ENCODE assay signal across 8 cellular contexts in the genomic region with DNA sequence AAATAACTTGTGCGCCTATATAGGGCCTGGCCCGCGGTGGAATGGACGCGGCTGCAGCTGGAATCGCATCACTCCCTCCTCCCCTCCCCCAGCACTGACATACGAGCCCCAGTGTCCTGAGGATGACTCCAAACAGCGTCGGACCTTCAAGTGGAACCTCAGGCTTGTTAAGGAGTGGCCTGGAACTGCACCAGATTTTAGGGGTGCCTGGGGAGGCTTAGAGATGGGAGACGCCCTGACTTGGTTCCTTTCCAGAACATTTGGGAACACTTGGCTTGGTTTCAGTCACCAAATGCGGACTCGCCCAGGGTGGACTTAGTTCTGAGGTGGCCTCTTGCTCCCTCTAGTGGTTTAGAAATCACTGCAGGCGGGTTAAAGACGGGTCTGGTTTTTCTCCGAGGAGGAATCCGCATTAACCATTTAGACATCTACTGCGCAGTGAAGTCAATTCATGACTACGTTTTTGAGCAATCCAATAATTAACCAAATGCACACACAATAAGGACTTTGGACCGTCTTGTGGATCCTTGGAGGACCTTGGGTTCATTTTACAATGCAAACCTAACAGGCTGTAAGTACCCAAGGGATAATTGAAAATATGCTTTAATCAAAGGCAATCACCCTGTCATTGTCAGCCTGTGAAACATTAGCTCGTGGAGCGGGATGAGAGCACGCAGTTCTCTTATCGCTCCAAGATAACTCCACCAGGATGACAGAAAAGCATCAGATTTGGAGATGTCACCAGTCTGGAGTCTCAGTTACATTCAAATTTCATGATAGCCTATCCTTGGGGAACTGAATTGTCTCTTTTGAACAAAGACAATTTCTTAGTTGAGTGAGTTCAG. TPM values are rescaled to one million over a fixed set of nuclear protein-coding genes. Genes with fewer than 3 reads are reported as not detected.
DNase-seq lines count a peak whose midpoint lies in the region; ATAC-seq and TF ChIP-seq lines count a peak whose summit lies in the region.

No MANE protein-coding gene starts in this region.

- 4% methylated on average over 23 of the region's 23 CpGs for WGBS in thymus

- H3K36me3 Mint-ChIP-seq in activated T-helper 2 cell treated with anti-CD3 and anti-CD28 coated beads, Interferon-gamma antibody, Interleukin-2, Interleukin-4, amounts not matched to agents 10 μg/mL and 5 μg/mL and 100 μg/mL, durations not matched to agents 14 hours and 24 hours and 36 hours (ENCODE audit: low read depth), result no peaks in the 10 kb centered on the region
- no peaks in the 10 kb centered on the region for H3K36me3 Mint-ChIP-seq in naive thymus-derived CD8-positive, alpha-beta T cell

- POLR2A ChIA-PET in naive thymus-derived CD8-positive, alpha-beta T cell (lab: Charles Lee), result no interaction called here

- H3K9me3 ChIP-seq in thymus (ENCODE audit: control insufficient read depth), result no peaks in the 10 kb centered on the region

- intact Hi-C loops in activated T-helper 2 cell treated with anti-CD3 and anti-CD28 coated beads, Interferon-gamma antibody, Interleukin-2, Interleukin-4, amounts not matched to agents 10 μg/mL and 5 μg/mL and 100 μg/mL, durations not matched to agents 14 hours and 24 hours and 36 hours (cut with micrococcal nuclease), result loop anchor here (1.0 kb wide), 3 partner anchors 288 to 1021 kb away; no protein-coding TSS in a partner anchor

- no peak overlapping the region for H3K27ac Mint-ChIP-seq in activated T-helper 2 cell treated with anti-CD3 and anti-CD28 coated beads, Interferon-gamma antibody, Interleukin-2, Interleukin-4, amounts not matched to agents 10 μg/mL and 5 μg/mL and 100 μg/mL, durations not matched to agents 14 hours and 24 hours and 36 hours
- no peak overlapping the region for H3K27ac Mint-ChIP-seq in naive thymus-derived CD8-positive, alpha-beta T cell

- TF ChIP-seq CTCF in C4-2B (conservative IDR thresholded peaks at IDR 0.05) (peak; percentile 89), fibroblast of pulmonary artery (IDR thresholded peaks at IDR 0.05; ENCODE audit: low read length, missing control alignments) (peak; percentile 90)

- no peaks in the 10 kb centered on the region for H3K36me3 ChIP-seq in thymus (ENCODE audit: control insufficient read depth, insufficient read depth)

- peak overlapping the region; percentile 45 for H3K4me3 ChIP-seq in Jurkat, Clone E6-1 (ENCODE audit: low read length)
- H3K4me3 ChIP-seq in fibroblast of pulmonary artery (replicated peaks; ENCODE audit: low read depth, low read length), result peak overlapping the region; percentile 52
- peak overlapping the region; percentile 23 for H3K4me3 ChIP-seq in thymus (ENCODE audit: low read length)

- H3K27ac ChIP-seq in C4-2B (no peak overlapping the region), thymus (ENCODE audit: low read depth) (no peak overlapping the region)

- H3K4me1 ChIP-seq in thymus (ENCODE audit: control insufficient read depth, insufficient read depth, low read length), result no peaks in the 10 kb centered on the region

- H3K27me3 ChIP-seq in thymus (ENCODE audit: control insufficient read depth, insufficient read depth), result peaks cover 8% of the 10 kb centered on the region

- ATAC-seq in GM19463 (IDR thresholded peaks at IDR 0.05; ENCODE audit: unreplicated experiment), result peak; percentile 79
- ATAC-seq in naive thymus-derived CD8-positive, alpha-beta T cell, result peak; percentile 74 to 76

- DNase-seq in Jurkat, Clone E6-1 (ENCODE audit: low read depth, low spot score), result peak; percentile 59
- peak; percentile 86 for DNase-seq in OCI-M1 (lab: John Stamatoyannopoulos, UW)
- DNase-seq in activated T-helper 2 cell treated with anti-CD3 and anti-CD28 coated beads, Interferon-gamma antibody, Interleukin-2, Interleukin-4, amounts not matched to agents 10 μg/mL and 5 μg/mL and 100 μg/mL, durations not matched to agents 14 hours and 24 hours and 36 hours (ENCODE audit: low spot score), result peak; percentile 37
- DNase-seq in fibroblast of pulmonary artery (ENCODE audit: low read depth), result peak; percentile 93
- DNase-seq in naive thymus-derived CD8-positive, alpha-beta T cell, result peak in 9 of 10 donors; percentile 32 to 79 (median 54)

- H3K27me3 Mint-ChIP-seq in activated T-helper 2 cell treated with anti-CD3 and anti-CD28 coated beads, Interferon-gamma antibody, Interleukin-2, Interleukin-4, amounts not matched to agents 10 μg/mL and 5 μg/mL and 100 μg/mL, durations not matched to agents 14 hours and 24 hours and 36 hours (ENCODE audit: low read depth), result peaks cover 32% of the 10 kb centered on the region
- peaks cover 13 to 47% (median 34%) of the 10 kb centered on the region in 5 donors for H3K27me3 Mint-ChIP-seq in naive thymus-derived CD8-positive, alpha-beta T cell

- H3K4me3 Mint-ChIP-seq in activated T-helper 2 cell treated with anti-CD3 and anti-CD28 coated beads, Interferon-gamma antibody, Interleukin-2, Interleukin-4, amounts not matched to agents 10 μg/mL and 5 μg/mL and 100 μg/mL, durations not matched to agents 14 hours and 24 hours and 36 hours (ENCODE audit: low read depth), result no peak overlapping the region
- peak overlapping the region in 6 of 10 donors; percentile 12 to 58 (median 44) for H3K4me3 Mint-ChIP-seq in naive thymus-derived CD8-positive, alpha-beta T cell

- no peaks in the 10 kb centered on the region for H3K9me3 Mint-ChIP-seq in activated T-helper 2 cell treated with anti-CD3 and anti-CD28 coated beads, Interferon-gamma antibody, Interleukin-2, Interleukin-4, amounts not matched to agents 10 μg/mL and 5 μg/mL and 100 μg/mL, durations not matched to agents 14 hours and 24 hours and 36 hours
- H3K9me3 Mint-ChIP-seq in naive thymus-derived CD8-positive, alpha-beta T cell, result no peaks in the 10 kb centered on the region

- peaks cover 1% of the 10 kb centered on the region for H3K4me1 Mint-ChIP-seq in activated T-helper 2 cell treated with anti-CD3 and anti-CD28 coated beads, Interferon-gamma antibody, Interleukin-2, Interleukin-4, amounts not matched to agents 10 μg/mL and 5 μg/mL and 100 μg/mL, durations not matched to agents 14 hours and 24 hours and 36 hours (ENCODE audit: low read depth)
- H3K4me1 Mint-ChIP-seq in naive thymus-derived CD8-positive, alpha-beta T cell, result peaks cover 0 to 8% (median 6%) of the 10 kb centered on the region in 4 donors

RNA-seq across cellular contexts. Expression of a gene that starts 11.2 kb away (rescaled TPM):
- polyA plus RNA-seq in Jurkat, Clone E6-1 (2012; ENCODE audit: insufficient read depth, insufficient read length), result not detected
- total RNA-seq in activated T-helper 2 cell treated with anti-CD3 and anti-CD28 coated beads, Interferon-gamma antibody, Interleukin-2, Interleukin-4, amounts not matched to agents 10 μg/mL and 5 μg/mL and 100 μg/mL, durations not matched to agents 14 hours and 24 hours and 36 hours, result not detected in 2 replicates
- not detected for total RNA-seq in naive thymus-derived CD8-positive, alpha-beta T cell
- polyA plus RNA-seq in naive thymus-derived CD8-positive, alpha-beta T cell, result not detected
- 9.2 TPM for polyA plus RNA-seq in thymus

Comparison
In these comparisons a context has a peak if more than half of its experiments do, and no peak if none do; other contexts are left out.
1. DNase-seq: peak in every context shown above with its lines; median percentile 93 in fibroblast of pulmonary artery; 86 in OCI-M1; 59 in Jurkat, Clone E6-1; 54 in naive thymus-derived CD8-positive, alpha-beta T cell; 37 in activated T-helper 2 cell treated with anti-CD3 and anti-CD28 coated beads, Interferon-gamma antibody, Interleukin-2, Interleukin-4, amounts not matched to agents 10 μg/mL and 5 μg/mL and 100 μg/mL, durations not matched to agents 14 hours and 24 hours and 36 hours.